12 cellular contexts compared by ENCODE assay signal in genomic region chr10:50333872-50334271, GRCh38.
DNase-seq lines count a peak whose midpoint lies in the region; ATAC-seq lines count a peak whose summit lies in the region.
"Had no signal": no experiment of that assay in that cellular context is flagged by ENCODE, and none has a peak within 500 bp of the region (broad histone marks: within the 10 kb centered on the region; RNA-seq: fewer than 3 reads in every experiment).

No MANE protein-coding gene starts in this region.

- no peak overlapping the region for H3K4me3 Mint-ChIP-seq in activated CD8-positive, alpha-beta memory T cell treated with anti-CD3 and anti-CD28 coated beads, Interleukin-2, amount 10 ng/mL, durations not matched to agents 7 days and 5 days
- no peak overlapping the region for H3K4me3 Mint-ChIP-seq in activated T-helper 17 cell treated with anti-CD3 and anti-CD28 coated beads, Interleukin-2, amount 50 U/mL, for 72 hours
- no peak overlapping the region for H3K4me3 Mint-ChIP-seq in effector memory CD8-positive, alpha-beta T cell
- H3K4me3 Mint-ChIP-seq: B cell, H9 had no signal

- peak; percentile 34 for ATAC-seq in activated CD8-positive, alpha-beta memory T cell treated with anti-CD3 and anti-CD28 coated beads, Interleukin-2, amount 10 ng/mL, durations not matched to agents 7 days and 5 days
- ATAC-seq in activated T-helper 17 cell treated with anti-CD3 and anti-CD28 coated beads, Interleukin-2, amount 50 U/mL, for 72 hours (replicated peaks) = peak; percentile 54
- ATAC-seq in effector memory CD8-positive, alpha-beta T cell (replicated peaks) = peak; percentile 33
- no peak for ATAC-seq in left colon
- no peak for ATAC-seq in HG02885 (IDR thresholded peaks at IDR 0.05; ENCODE audit: poor library complexity, unreplicated experiment)
- ATAC-seq: GM12878 had no signal

- peak overlapping the region; percentile 33 for H3K27ac Mint-ChIP-seq in activated CD8-positive, alpha-beta memory T cell treated with anti-CD3 and anti-CD28 coated beads, Interleukin-2, amount 10 ng/mL, durations not matched to agents 7 days and 5 days
- peak overlapping the region; percentile 16 for H3K27ac Mint-ChIP-seq in activated T-helper 17 cell treated with anti-CD3 and anti-CD28 coated beads, Interleukin-2, amount 50 U/mL, for 72 hours
- H3K27ac Mint-ChIP-seq in effector memory CD8-positive, alpha-beta T cell = peak overlapping the region; percentile 6 to 80
- H3K27ac Mint-ChIP-seq: B cell, H9 had no signal

- peaks cover 49% of the 10 kb centered on the region for H3K4me1 Mint-ChIP-seq in activated CD8-positive, alpha-beta memory T cell treated with anti-CD3 and anti-CD28 coated beads, Interleukin-2, amount 10 ng/mL, durations not matched to agents 7 days and 5 days
- peaks cover 17% of the 10 kb centered on the region for H3K4me1 Mint-ChIP-seq in activated T-helper 17 cell treated with anti-CD3 and anti-CD28 coated beads, Interleukin-2, amount 50 U/mL, for 72 hours
- peaks cover 17 to 19% of the 10 kb centered on the region in 2 donors for H3K4me1 Mint-ChIP-seq in effector memory CD8-positive, alpha-beta T cell (ENCODE audit: low read depth in 2 of 2)

- intact Hi-C loops in left colon (cut with DNase I, micrococcal nuclease) = no loop called here

- H3K36me3 Mint-ChIP-seq in activated CD8-positive, alpha-beta memory T cell treated with anti-CD3 and anti-CD28 coated beads, Interleukin-2, amount 10 ng/mL, durations not matched to agents 7 days and 5 days = peaks cover 38% of the 10 kb centered on the region
- H3K36me3 Mint-ChIP-seq in activated T-helper 17 cell treated with anti-CD3 and anti-CD28 coated beads, Interleukin-2, amount 50 U/mL, for 72 hours (ENCODE audit: low read depth) = no peaks in the 10 kb centered on the region
- peaks cover 3% of the 10 kb centered on the region for H3K36me3 Mint-ChIP-seq in effector memory CD8-positive, alpha-beta T cell (ENCODE audit: insufficient read depth)

- H3K9me3 Mint-ChIP-seq in activated CD8-positive, alpha-beta memory T cell treated with anti-CD3 and anti-CD28 coated beads, Interleukin-2, amount 10 ng/mL, durations not matched to agents 7 days and 5 days (ENCODE audit: low read depth) = no peaks in the 10 kb centered on the region
- H3K9me3 Mint-ChIP-seq in activated T-helper 17 cell treated with anti-CD3 and anti-CD28 coated beads, Interleukin-2, amount 50 U/mL, for 72 hours = no peaks in the 10 kb centered on the region
- no peaks in the 10 kb centered on the region for H3K9me3 Mint-ChIP-seq in effector memory CD8-positive, alpha-beta T cell
- H3K9me3 Mint-ChIP-seq: H9 had no signal

- H3K27me3 Mint-ChIP-seq in activated CD8-positive, alpha-beta memory T cell treated with anti-CD3 and anti-CD28 coated beads, Interleukin-2, amount 10 ng/mL, durations not matched to agents 7 days and 5 days = no peaks in the 10 kb centered on the region
- no peaks in the 10 kb centered on the region for H3K27me3 Mint-ChIP-seq in activated T-helper 17 cell treated with anti-CD3 and anti-CD28 coated beads, Interleukin-2, amount 50 U/mL, for 72 hours
- H3K27me3 Mint-ChIP-seq in effector memory CD8-positive, alpha-beta T cell = no peaks in the 10 kb centered on the region
- H3K27me3 Mint-ChIP-seq: B cell had no signal

- CTCF ChIA-PET in activated CD8-positive, alpha-beta memory T cell treated with anti-CD3 and anti-CD28 coated beads, Interleukin-2, amount 10 ng/mL, durations not matched to agents 7 days and 5 days (lab: Charles Lee) = no interaction called here

- DNase-seq in activated CD8-positive, alpha-beta memory T cell treated with anti-CD3 and anti-CD28 coated beads, Interleukin-2, amount 10 ng/mL, durations not matched to agents 7 days and 5 days = no peak
- DNase-seq in activated CD8-positive, alpha-beta memory T cell treated with anti-CD3 and anti-CD28 coated beads, Interleukin-2, amount 50 U/mL, for 4 hours = no peak
- DNase-seq in effector memory CD8-positive, alpha-beta T cell = no peak
- no peak for DNase-seq in left colon
- DNase-seq in ecto neural progenitor cell (ENCODE audit: low spot score) = no peak
- DNase-seq: DMS153, DMS79, H9 had no signal

Comparison
In these comparisons a context has a peak if more than half of its experiments do, and no peak if none do; other contexts are left out.
1. ATAC-seq: peak in activated CD8-positive, alpha-beta memory T cell treated with anti-CD3 and anti-CD28 coated beads, Interleukin-2, amount 10 ng/mL, durations not matched to agents 7 days and 5 days (single experiment), activated T-helper 17 cell treated with anti-CD3 and anti-CD28 coated beads, Interleukin-2, amount 50 U/mL, for 72 hours (single experiment) and effector memory CD8-positive, alpha-beta T cell (single experiment); none in left colon (single experiment) and HG02885 (single experiment).
2. Peak in every context shown above with its lines, with median percentiles within 50 percentile points of each other: H3K27ac Mint-ChIP-seq.